11 cellular contexts compared by ENCODE assay signal in the genomic region with DNA sequence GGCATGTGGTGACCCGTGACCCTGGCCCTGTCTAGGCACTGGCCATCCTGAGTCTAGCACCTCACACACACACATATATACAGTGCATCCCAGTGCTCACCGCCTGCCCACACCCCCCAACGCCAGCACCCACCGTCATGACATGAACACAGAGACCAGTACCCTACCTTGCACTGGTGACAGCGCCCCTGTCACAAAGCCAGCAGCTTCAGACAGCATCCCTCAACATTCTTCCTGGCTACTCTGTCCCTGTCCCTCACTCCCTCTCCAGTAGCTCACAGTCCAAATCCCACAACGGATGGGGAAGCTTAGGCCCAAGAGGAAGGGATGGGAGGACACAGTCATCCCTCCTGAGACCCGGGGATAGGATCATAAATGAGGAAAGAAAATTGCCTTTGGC. TPM values are rescaled to one million over a fixed set of nuclear protein-coding genes. Genes with fewer than 3 reads are reported as not detected.
DNase-seq lines count a peak whose midpoint lies in the region; ATAC-seq and TF ChIP-seq lines count a peak whose summit lies in the region.
"Had no signal": no experiment of that assay in that cellular context is flagged by ENCODE, and none has a peak within 500 bp of the region (broad histone marks: within the 10 kb centered on the region; RNA-seq: fewer than 3 reads in every experiment).

No MANE protein-coding gene starts in this region.

- intact Hi-C loops in left ventricle myocardium superior (cut with micrococcal nuclease), result no loop called here
- intact Hi-C loops in psoas muscle (cut with DNase I), result no loop called here

- H3K27ac ChIP-seq in cardiac muscle cell, result peak overlapping the region; percentile 95
- peak overlapping the region; percentile 90 to 96 for H3K27ac ChIP-seq in right atrium auricular region
- peak overlapping the region; percentile 94 for H3K27ac ChIP-seq in psoas muscle

- no peaks in the 10 kb centered on the region for H3K9me3 ChIP-seq in cardiac muscle cell (ENCODE audit: low read depth)
- no peaks in the 10 kb centered on the region for H3K9me3 ChIP-seq in right atrium auricular region
- no peaks in the 10 kb centered on the region for H3K9me3 ChIP-seq in psoas muscle

- no peak overlapping the region for H3K4me3 ChIP-seq in cardiac muscle cell
- H3K4me3 ChIP-seq in right atrium auricular region, result no peak overlapping the region
- H3K4me3 ChIP-seq in psoas muscle, result peak overlapping the region; percentile 68

- H3K27me3 Mint-ChIP-seq in activated T-cell treated with anti-CD3 and anti-CD28 coated beads, Interleukin-2, amount 50 U/mL, for 72 hours (ENCODE audit: low read depth), result no peaks in the 10 kb centered on the region

- no peaks in the 10 kb centered on the region for H3K9me3 Mint-ChIP-seq in activated T-cell treated with anti-CD3 and anti-CD28 coated beads, Interleukin-2, amount 50 U/mL, for 72 hours

- 29 to 41% (median 38%) methylated on average over 7 of the region's 7 CpGs for WGBS in psoas muscle, 3 donors

- no peak overlapping the region for H3K27ac Mint-ChIP-seq in activated T-cell treated with anti-CD3 and anti-CD28 coated beads, Interleukin-2, amount 50 U/mL, for 72 hours

- no peak for DNase-seq in cardiac muscle cell (ENCODE audit: low read depth in 1 of 2, low spot score in 1 of 2)
- no peak for DNase-seq in left ventricle myocardium superior
- peak; percentile 57 for DNase-seq in right atrium auricular region (ENCODE audit: low spot score)
- DNase-seq in psoas muscle, result peak in 1 of 2 donors; percentile 33
- no peak for DNase-seq in activated effector memory CD4-positive, alpha-beta T cell treated with anti-CD3 and anti-CD28 coated beads, Interleukin-2, amount 50 U/mL, for 16 hours
- no peak for DNase-seq in NCI-H524 (lab: John Stamatoyannopoulos, UW)
- no peak for DNase-seq in activated T-cell treated with anti-CD3 and anti-CD28 coated beads, Interleukin-2, amount 50 U/mL, for 72 hours
- DNase-seq: H7; stimulated activated CD4-positive, alpha-beta T cell treated with anti-CD3 and anti-CD28 coated beads, Interleukin-12 subunit alpha, Interleukin-12 subunit beta, amount 100 ng/mL, for 4 hours; T-helper 1 cell had no signal

- ATAC-seq in left ventricle myocardium superior (no peak), psoas muscle (no peak), GM19452 (IDR thresholded peaks at IDR 0.05; ENCODE audit: unreplicated experiment) (no peak)
- no peak for ATAC-seq in activated T-cell treated with anti-CD3 and anti-CD28 coated beads, Interleukin-2, amount 50 U/mL, for 72 hours (replicated peaks in 1 of 2)

- H3K36me3 Mint-ChIP-seq in activated T-cell treated with anti-CD3 and anti-CD28 coated beads, Interleukin-2, amount 50 U/mL, for 72 hours (ENCODE audit: insufficient read depth in 2 of 2), result no peaks in the 10 kb centered on the region

- H3K4me3 Mint-ChIP-seq in activated T-cell treated with anti-CD3 and anti-CD28 coated beads, Interleukin-2, amount 50 U/mL, for 72 hours, result no peak overlapping the region

- H3K4me1 Mint-ChIP-seq in activated T-cell treated with anti-CD3 and anti-CD28 coated beads, Interleukin-2, amount 50 U/mL, for 72 hours (ENCODE audit: low read depth), result peaks cover 17% of the 10 kb centered on the region

- no peaks in the 10 kb centered on the region for H3K27me3 ChIP-seq in cardiac muscle cell
- H3K27me3 ChIP-seq in right atrium auricular region, result no peaks in the 10 kb centered on the region
- no peaks in the 10 kb centered on the region for H3K27me3 ChIP-seq in psoas muscle (ENCODE audit: insufficient read depth in 3 of 3, low read length in 2 of 3)

- H3K36me3 ChIP-seq in cardiac muscle cell (no peaks in the 10 kb centered on the region), right atrium auricular region (no peaks in the 10 kb centered on the region), psoas muscle (ENCODE audit: insufficient read depth in 1 of 2, low read depth in 1 of 2) (no peaks in the 10 kb centered on the region)

- H3K4me1 ChIP-seq in cardiac muscle cell (ENCODE audit: low read depth) (peaks cover 63% of the 10 kb centered on the region), right atrium auricular region (peaks cover 0 to 95% of the 10 kb centered on the region in 2 donors), psoas muscle (peaks cover 76% of the 10 kb centered on the region)

- TF ChIP-seq CTCF in cardiac muscle cell (IDR thresholded peaks at IDR 0.05; ENCODE audit: low read depth, low read length) (no peak), right atrium auricular region (IDR thresholded peaks at IDR 0.05) (no peak), psoas muscle (IDR thresholded peaks at IDR 0.05) (no peak)

RNA-seq across cellular contexts. Expression of a gene that starts 27.1 kb away (rescaled TPM):
- total RNA-seq in cardiac muscle cell (31.0 and 58.1 TPM in 2 replicates), left ventricle myocardium superior (42.8 TPM), right atrium auricular region (10 to 100 TPM; 23.5 to 35.0 TPM), psoas muscle (10 to 100 TPM; 35.9 to 65.2 (median 59.0) TPM)
- polyA plus RNA-seq in cardiac muscle cell (16.3 and 21.1 TPM in 2 replicates), psoas muscle (10 to 100 TPM in 1 of 3 donors, 1 to 10 TPM in 2; 6.4 to 19.8 (median 9.7) TPM)
- 1 to 10 TPM; 8.4 to 9.3 TPM for total RNA-seq in activated T-cell treated with anti-CD3 and anti-CD28 coated beads, Interleukin-2, amount 50 U/mL, for 72 hours

RNA-seq across cellular contexts. Expression of a gene that starts 58.1 kb away (rescaled TPM):
- total RNA-seq in cardiac muscle cell (not detected in 2 replicates), left ventricle myocardium superior (4.7 TPM), right atrium auricular region (10 to 100 TPM in 1 of 2 donors, 1 to 10 TPM in 1; 5.7 to 19.8 TPM), psoas muscle (1 to 10 TPM; 1.3 to 3.5 (median 3.1) TPM)
- polyA plus RNA-seq in cardiac muscle cell (0.14 and 0.18 TPM in 2 replicates), psoas muscle (1 to 10 TPM; 1.7 to 3.8 (median 2.0) TPM)
- 1 to 10 TPM in 1 of 2 donors, under 1 TPM in 1; 0.62 to 2.1 TPM for total RNA-seq in activated T-cell treated with anti-CD3 and anti-CD28 coated beads, Interleukin-2, amount 50 U/mL, for 72 hours
